8 cellular contexts compared by ENCODE assay signal in genomic region chr2:218395456-218395825, GRCh38. TPM values are rescaled to one million over a fixed set of nuclear protein-coding genes. Genes with fewer than 3 reads are reported as not detected.
DNase-seq lines count a peak whose midpoint lies in the region; ATAC-seq and TF ChIP-seq lines count a peak whose summit lies in the region.

No MANE protein-coding gene starts in this region.

- H3K9me3 Mint-ChIP-seq in activated CD8-positive, alpha-beta memory T cell treated with anti-CD3 and anti-CD28 coated beads, Interleukin-2, amount 10 ng/mL, durations not matched to agents 7 days and 5 days (ENCODE audit: low read depth), result no peaks in the 10 kb centered on the region

- TF ChIP-seq POLR2A in right lobe of liver (IDR thresholded peaks at IDR 0.05) (no peak), tibial nerve (IDR thresholded peaks at IDR 0.05) (no peak)

- H3K9me3 ChIP-seq in right lobe of liver (no peaks in the 10 kb centered on the region), tibial nerve (no peaks in the 10 kb centered on the region)

- H3K36me3 ChIP-seq in right lobe of liver (no peaks in the 10 kb centered on the region), tibial nerve (no peaks in the 10 kb centered on the region)

- CTCF ChIA-PET in activated CD8-positive, alpha-beta memory T cell treated with anti-CD3 and anti-CD28 coated beads, Interleukin-2, amount 10 ng/mL, durations not matched to agents 7 days and 5 days (lab: Charles Lee), result interaction anchor here (1.3 to 4.8 kb wide), 8 partner anchors 11 to 264 kb away, joined by 3 to 35 read pairs (median 11); partner anchors contain the start of genes AAMP, BCS1L, CATIP and PNKD

- ATAC-seq in activated CD8-positive, alpha-beta memory T cell treated with anti-CD3 and anti-CD28 coated beads, Interleukin-2, amount 10 ng/mL, durations not matched to agents 7 days and 5 days, result no peak
- ATAC-seq in right lobe of liver (no peak), HG03135 (IDR thresholded peaks at IDR 0.05; ENCODE audit: unreplicated experiment) (no peak)

- WGBS in right lobe of liver (ENCODE audit: insufficient coverage, low coverage, low lambda C conversion rate, missing lambda C conversion rate), result 25% methylated on average over 13 of the region's 16 CpGs
- WGBS in tibial nerve, 2 donors, result 21 to 30% methylated on average over 16 of the region's 16 CpGs

- peaks cover 1% of the 10 kb centered on the region for H3K36me3 Mint-ChIP-seq in activated CD8-positive, alpha-beta memory T cell treated with anti-CD3 and anti-CD28 coated beads, Interleukin-2, amount 10 ng/mL, durations not matched to agents 7 days and 5 days

- in situ Hi-C loops in astrocyte of the cerebellum (cut with HindIII; ENCODE audit: low sequenced_read_pairs), result no loop called here

- peak overlapping the region; percentile 64 for H3K4me3 ChIP-seq in astrocyte of the cerebellum (ENCODE audit: low read depth, low read length)
- peak overlapping the region; percentile 77 to 100 (median 97) for H3K4me3 ChIP-seq in right lobe of liver
- H3K4me3 ChIP-seq in tibial nerve, result peak overlapping the region; percentile 72 to 98 (median 88)

- H3K27ac Mint-ChIP-seq in activated CD8-positive, alpha-beta memory T cell treated with anti-CD3 and anti-CD28 coated beads, Interleukin-2, amount 10 ng/mL, durations not matched to agents 7 days and 5 days, result peak overlapping the region; percentile 86

- no peak for TF ChIP-seq EP300 in tibial nerve (IDR thresholded peaks at IDR 0.05)

- H3K27ac ChIP-seq in right lobe of liver, result peak overlapping the region; percentile 93 to 100 (median 100)
- peak overlapping the region; percentile 96 to 100 (median 98) for H3K27ac ChIP-seq in tibial nerve

- no peak for DNase-seq in activated CD8-positive, alpha-beta memory T cell treated with anti-CD3 and anti-CD28 coated beads, Interleukin-2, amount 10 ng/mL, durations not matched to agents 7 days and 5 days
- no peak for DNase-seq in activated CD8-positive, alpha-beta memory T cell treated with anti-CD3 and anti-CD28 coated beads, Interleukin-2, amount 50 U/mL, for 4 hours
- DNase-seq in astrocyte of the cerebellum (ENCODE audit: low read depth), result no peak
- no peak for DNase-seq in right lobe of liver
- no peak for DNase-seq in tibial nerve (ENCODE audit: low spot score in 2 of 2)
- DNase-seq in NCI-H2029 (lab: John Stamatoyannopoulos, UW), result no peak
- DNase-seq in SIG-M5 treated with dmso at 0.1 percent for 504 hours (lab: John Stamatoyannopoulos, UW; ENCODE audit: unreplicated experiment), result no peak

- no peaks in the 10 kb centered on the region for H3K27me3 Mint-ChIP-seq in activated CD8-positive, alpha-beta memory T cell treated with anti-CD3 and anti-CD28 coated beads, Interleukin-2, amount 10 ng/mL, durations not matched to agents 7 days and 5 days

- peaks cover 34% of the 10 kb centered on the region for H3K4me1 Mint-ChIP-seq in activated CD8-positive, alpha-beta memory T cell treated with anti-CD3 and anti-CD28 coated beads, Interleukin-2, amount 10 ng/mL, durations not matched to agents 7 days and 5 days

- H3K4me1 ChIP-seq in right lobe of liver, result peaks cover 0 to 13% (median 0%) of the 10 kb centered on the region in 4 donors
- peaks cover 0 to 26% (median 20%) of the 10 kb centered on the region in 4 donors for H3K4me1 ChIP-seq in tibial nerve

- no peak for TF ChIP-seq CTCF in astrocyte of the cerebellum (IDR thresholded peaks at IDR 0.05; ENCODE audit: low read depth, low read length, missing control alignments)
- TF ChIP-seq CTCF in right lobe of liver (IDR thresholded peaks at IDR 0.05), result no peak
- TF ChIP-seq CTCF in tibial nerve (IDR thresholded peaks at IDR 0.05), result no peak

- peak overlapping the region; percentile 71 for H3K4me3 Mint-ChIP-seq in activated CD8-positive, alpha-beta memory T cell treated with anti-CD3 and anti-CD28 coated beads, Interleukin-2, amount 10 ng/mL, durations not matched to agents 7 days and 5 days

- intact Hi-C loops in right lobe of liver (cut with DNase I), result loop anchor here in 1 of 2 donors (10.0 kb wide), 1 partner anchor 91 kb away; no protein-coding TSS in a partner anchor

- H3K27me3 ChIP-seq in right lobe of liver (no peaks in the 10 kb centered on the region), tibial nerve (no peaks in the 10 kb centered on the region)

RNA-seq across cellular contexts. Expression of gene CTDSP1, which starts 4.2 kb away (rescaled TPM):
- total RNA-seq in activated CD8-positive, alpha-beta memory T cell treated with anti-CD3 and anti-CD28 coated beads, Interleukin-2, amount 10 ng/mL, durations not matched to agents 7 days and 5 days, result 100 to 1,000 TPM; 149 to 152 TPM
- 10 to 100 TPM; 55.1 to 95.9 (median 75.6) TPM for total RNA-seq in right lobe of liver
- total RNA-seq in tibial nerve, result 100 to 1,000 TPM; 122 to 164 (median 140) TPM

RNA-seq across cellular contexts. Expression of gene SLC11A1, which starts 13.4 kb away (rescaled TPM):
- total RNA-seq in activated CD8-positive, alpha-beta memory T cell treated with anti-CD3 and anti-CD28 coated beads, Interleukin-2, amount 10 ng/mL, durations not matched to agents 7 days and 5 days, result under 1 TPM; 0.18 to 0.35 TPM
- 10 to 100 TPM in 3 of 6 experiments, 1 to 10 TPM in 3; 4.2 to 13.2 (median 11.0) TPM for total RNA-seq in right lobe of liver
- 100 to 1,000 TPM in 1 of 4 donors, 10 to 100 TPM in 3; 19.0 to 213 (median 52.9) TPM for total RNA-seq in tibial nerve

RNA-seq across cellular contexts. Expression of gene VIL1, which starts 23.5 kb away (rescaled TPM):
- total RNA-seq in activated CD8-positive, alpha-beta memory T cell treated with anti-CD3 and anti-CD28 coated beads, Interleukin-2, amount 10 ng/mL, durations not matched to agents 7 days and 5 days, result under 1 TPM in 1 of 2 experiments, not detected in 1; 0.73 TPM
- total RNA-seq in right lobe of liver (100 to 1,000 TPM in 1 of 6 experiments, 10 to 100 TPM in 2, 1 to 10 TPM in 3; 2.1 to 118 (median 19.1) TPM), tibial nerve (not detected)

RNA-seq across cellular contexts. Expression of gene CATIP, which starts 38.8 kb away (rescaled TPM):
- not detected for total RNA-seq in activated CD8-positive, alpha-beta memory T cell treated with anti-CD3 and anti-CD28 coated beads, Interleukin-2, amount 10 ng/mL, durations not matched to agents 7 days and 5 days
- total RNA-seq in right lobe of liver (not detected), tibial nerve (not detected)
